Comparison of ENCODE assay signal across 36 cellular contexts in the genomic region with DNA sequence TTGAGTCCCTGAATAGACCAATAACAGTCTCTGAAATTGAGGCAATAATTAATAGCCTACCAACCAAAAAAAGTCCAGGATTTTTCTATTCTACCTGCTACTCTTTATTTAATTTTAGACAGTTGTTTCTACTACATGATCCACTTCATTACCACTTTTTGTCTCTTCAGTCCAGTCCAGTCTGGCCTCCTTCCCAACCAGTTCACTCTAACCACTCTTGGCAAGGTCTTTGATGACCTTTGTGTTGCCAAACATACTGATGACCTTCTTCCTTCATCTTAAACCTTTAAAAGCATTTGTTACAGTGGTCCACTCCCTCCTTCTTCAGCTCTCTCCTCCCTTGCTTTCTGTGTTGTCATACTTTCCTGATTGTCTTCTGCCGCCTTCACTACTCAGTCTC.
"Had no signal": no experiment of that assay in that cellular context is flagged by ENCODE, and none has a peak within 500 bp of the region (broad histone marks: within the 10 kb centered on the region; RNA-seq: fewer than 3 reads in every experiment).

No MANE protein-coding gene starts in this region.

- DNase-seq: Karpas-422, Kasumi-1, MG63, MM.1S, MV-4-11, NCI-H1048, NCI-H1092, NCI-H1092 treated with DMSO at 0.1 percent for 48 hours, NCI-H1105, NCI-H1105 treated with DMSO at 0.1 percent for 48 hours, NCI-H1417, NCI-H1417 treated with DMSO at 0.1 percent for 48 hours, NCI-H1436, NCI-H1436 treated with DMSO at 0.1 percent for 48 hours, NCI-H146, NCI-H1694, NCI-H1694 treated with DMSO at 0.1 percent for 48 hours, NCI-H187, NCI-H187 treated with DMSO at 0.1 percent for 48 hours, NCI-H1930, NCI-H2029, NCI-H2029 treated with DMSO at 0.1 percent for 48 hours, NCI-H2081, NCI-H2081 treated with DMSO at 0.1 percent for 48 hours, NCI-H2107, NCI-H2171, NCI-H2171 treated with DMSO at 0.1 percent for 48 hours, NCI-H2227 treated with DMSO at 0.1 percent for 48 hours, NCI-H226, NCI-H345, NCI-H446, NCI-H446 treated with DMSO at 0.1 percent for 48 hours, NCI-H510A, NCI-H510A treated with DMSO at 0.1 percent for 48 hours, NCI-H524, NCI-H524 treated with DMSO at 0.1 percent for 48 hours had no signal

- H3K27me3 ChIP-seq: MG63 had no signal

- H3K9me3 ChIP-seq: MG63 had no signal

- H3K4me3 ChIP-seq: MG63 had no signal

- H3K36me3 ChIP-seq: MG63 had no signal
